Comparison of ENCODE assay signal across 12 cellular contexts in genomic region chr2:55425449-55425848, GRCh38. TPM values are rescaled to one million over a fixed set of nuclear protein-coding genes. Genes with fewer than 3 reads are reported as not detected.
DNase-seq lines count a peak whose midpoint lies in the region; ATAC-seq, FAIRE-seq and TF ChIP-seq lines count a peak whose summit lies in the region.
"Had no signal": no experiment of that assay in that cellular context is flagged by ENCODE, and none has a peak within 500 bp of the region (broad histone marks: within the 10 kb centered on the region; RNA-seq: fewer than 3 reads in every experiment).

No MANE protein-coding gene starts in this region.

- H3F3A ChIP-seq in smooth muscle cell (ENCODE audit: low read depth): no peaks in the 10 kb centered on the region

- H3K79me2 ChIP-seq in smooth muscle cell (ENCODE audit: low read depth): no peaks in the 10 kb centered on the region

- H3K4me1 Mint-ChIP-seq in HFFc6 (ENCODE audit: low read depth): peaks cover 61% of the 10 kb centered on the region

- H3K4me2 ChIP-seq in smooth muscle cell: peak overlapping the region; percentile 11

- no peaks in the 10 kb centered on the region for H3K9me3 ChIP-seq in smooth muscle cell (replicated peaks; ENCODE audit: low read depth)
- H3K9me3 ChIP-seq: sigmoid colon had no signal

- H3K27ac ChIP-seq in smooth muscle cell (ENCODE audit: low read depth): peak overlapping the region; percentile 12
- H3K27ac ChIP-seq: sigmoid colon had no signal

- peaks cover 4% of the 10 kb centered on the region for H3K4me1 ChIP-seq in smooth muscle cell (ENCODE audit: low read depth)

- H3K27ac Mint-ChIP-seq in HFFc6: peak overlapping the region; percentile 68
- H3K27ac Mint-ChIP-seq: activated CD4-positive, alpha-beta memory T cell treated with anti-CD3 and anti-CD28 coated beads, Interleukin-2, amount 10 ng/mL, durations not matched to agents 7 days and 5 days; stimulated activated naive CD8-positive, alpha-beta T cell treated with anti-CD3 and anti-CD28 coated beads, Interleukin-15, Interleukin-2, amounts not matched to agents 100 ng/mL and 50 ng/mL, for 24 hours had no signal

- no peak overlapping the region for H3K4me3 ChIP-seq in smooth muscle cell
- H3K4me3 ChIP-seq: sigmoid colon had no signal

- H3K9me3 Mint-ChIP-seq in HFFc6: no peaks in the 10 kb centered on the region
- H3K9me3 Mint-ChIP-seq: activated CD4-positive, alpha-beta memory T cell treated with anti-CD3 and anti-CD28 coated beads, Interleukin-2, amount 10 ng/mL, durations not matched to agents 7 days and 5 days; stimulated activated naive CD8-positive, alpha-beta T cell treated with anti-CD3 and anti-CD28 coated beads, Interleukin-15, Interleukin-2, amounts not matched to agents 100 ng/mL and 50 ng/mL, for 24 hours had no signal

- ATAC-seq in GM19351 (IDR thresholded peaks at IDR 0.05; ENCODE audit: unreplicated experiment): no peak

- H4K20me1 ChIP-seq in smooth muscle cell (ENCODE audit: low read depth): no peaks in the 10 kb centered on the region

- peaks cover 1% of the 10 kb centered on the region; the same call in 1 of the 2 replicates for H3K27me3 Mint-ChIP-seq in HFFc6 (ENCODE audit: insufficient read depth)

- H3K27me3 ChIP-seq in smooth muscle cell (ENCODE audit: low read depth): no peaks in the 10 kb centered on the region
- H3K27me3 ChIP-seq: sigmoid colon had no signal

- no peak overlapping the region for H2AFZ ChIP-seq in smooth muscle cell (ENCODE audit: low read depth)

- 43% methylated on average over 3 of the region's 3 CpGs for WGBS in smooth muscle cell (ENCODE audit: low lambda C conversion rate)

- TF ChIP-seq CTCF in HFFc6 (IDR thresholded peaks at IDR 0.05) (no peak), smooth muscle cell (IDR thresholded peaks at IDR 0.05; ENCODE audit: borderline replicate concordance, insufficient read depth, poor library complexity, severe bottlenecking) (no peak)

- no peak overlapping the region for H3K9ac ChIP-seq in smooth muscle cell (ENCODE audit: low read depth)

- H3K36me3 Mint-ChIP-seq in HFFc6 (ENCODE audit: low read depth): no peaks in the 10 kb centered on the region

- FAIRE-seq in RCC 7860 (lab: Jason Lieb, UNC): peak; percentile 91

- DNase-seq in HFFc6 (peak; percentile 83), RCC 7860 (ENCODE audit: low spot score) (peak; percentile 94), fibroblast of peridontal ligament (ENCODE audit: extremely low read depth) (peak; percentile 68), smooth muscle cell (lab: John Stamatoyannopoulos, UW; ENCODE audit: unreplicated experiment) (no peak), NCI-H1092 (lab: John Stamatoyannopoulos, UW) (no peak), pons (ENCODE audit: low spot score) (no peak)
- DNase-seq: activated CD4-positive, alpha-beta memory T cell treated with anti-CD3 and anti-CD28 coated beads, Interleukin-2, amount 10 ng/mL, durations not matched to agents 7 days and 5 days; anterior cingulate cortex; NCI-H446; sigmoid colon had no signal

- H3K4me3 Mint-ChIP-seq in HFFc6: peak overlapping the region; percentile 24
- H3K4me3 Mint-ChIP-seq: activated CD4-positive, alpha-beta memory T cell treated with anti-CD3 and anti-CD28 coated beads, Interleukin-2, amount 10 ng/mL, durations not matched to agents 7 days and 5 days; stimulated activated naive CD8-positive, alpha-beta T cell treated with anti-CD3 and anti-CD28 coated beads, Interleukin-15, Interleukin-2, amounts not matched to agents 100 ng/mL and 50 ng/mL, for 24 hours had no signal

- H3K36me3 ChIP-seq in smooth muscle cell (ENCODE audit: low read depth): no peaks in the 10 kb centered on the region
- H3K36me3 ChIP-seq: sigmoid colon had no signal

RNA-seq across cellular contexts. Expression of gene CCDC88A, which starts 5.8 kb away (rescaled TPM):
- 10 to 100 TPM; 39.7 to 62.5 (median 45.7) TPM for total RNA-seq in HFFc6 (2021; fragmentation: NEBNext Ultra II Directional; extraction: Animal tissue kit (Norgen Biotek cat#: 25700))
- total RNA-seq in smooth muscle cell: 71.1 and 85.6 TPM in 2 replicates
- polyA plus RNA-seq in smooth muscle cell: 28.8 and 32.1 TPM in 2 replicates

Comparison
In these comparisons a context has a peak if more than half of its experiments do, and no peak if none do; other contexts are left out.
1. DNase-seq: peak in HFFc6 (single experiment), RCC 7860 (single experiment) and fibroblast of peridontal ligament (single experiment); none in smooth muscle cell (single experiment), NCI-H1092 (single experiment) and pons (single experiment).